8 cellular contexts compared by ENCODE assay signal in the genomic region with DNA sequence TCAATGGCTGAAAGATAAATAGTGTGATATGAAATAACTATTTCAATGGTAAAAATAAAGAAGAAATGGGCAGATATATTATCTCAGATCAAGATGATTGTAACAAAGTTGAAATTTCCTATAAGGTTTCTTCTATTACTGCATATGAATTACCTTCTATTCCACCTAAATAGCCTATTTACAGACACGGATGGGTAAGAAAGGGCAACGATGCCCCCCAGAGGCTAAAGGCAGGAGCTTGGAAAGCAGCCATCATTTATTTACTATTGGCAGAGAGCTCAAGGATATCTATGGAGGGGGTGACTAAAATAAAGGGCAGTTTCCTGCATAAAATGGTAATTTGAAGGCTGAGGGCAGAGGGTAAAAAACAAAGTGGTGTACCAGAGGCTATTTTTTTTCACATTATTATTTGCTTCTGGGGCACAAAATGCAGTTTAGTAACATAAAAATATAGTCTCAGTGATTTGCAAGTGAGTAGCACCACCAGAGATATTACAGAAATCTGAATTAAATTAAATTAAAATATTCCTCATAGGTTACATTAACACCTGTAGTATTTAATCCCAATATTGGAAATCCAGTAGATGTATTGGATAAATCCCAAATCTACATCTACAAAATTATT.
DNase-seq lines count a peak whose midpoint lies in the region; ATAC-seq and TF ChIP-seq lines count a peak whose summit lies in the region.

No MANE protein-coding gene starts in this region.

- intact Hi-C loops in adrenal gland (cut with DNase I) = loop anchor here in 1 of 2 donors (10.0 kb wide), 1 partner anchor 296 kb away; no protein-coding TSS in a partner anchor

- TF ChIP-seq CTCF in adrenal gland (IDR thresholded peaks at IDR 0.05) = peak; percentile 15 to 52 (median 44)

- H3K36me3 ChIP-seq in adrenal gland (replicated peaks in 1 of 2) = no peaks in the 10 kb centered on the region

- ATAC-seq in GM18858 (IDR thresholded peaks at IDR 0.05; ENCODE audit: unreplicated experiment) = no peak

- H3K4me3 ChIP-seq in adrenal gland = no peak overlapping the region

- H3K27ac ChIP-seq in adrenal gland = no peak overlapping the region

- H3K4me1 ChIP-seq in adrenal gland (replicated peaks in 1 of 2) = no peaks in the 10 kb centered on the region

- WGBS in adrenal gland, 4 donors = 0 to 2% (median 1%) methylated on average over 2 of the region's 2 CpGs

- TF ChIP-seq POLR2A in adrenal gland (IDR thresholded peaks at IDR 0.05) = no peak

- DNase-seq in GM03348 (ENCODE audit: low spot score) (peak; percentile 51), HPDE6-E6E7 (ENCODE audit: extremely low spot score) (peak; percentile 49), RKO (ENCODE audit: low spot score) (peak; percentile 71), adrenal gland (peak; percentile 34 to 64 (median 41)), inferior parietal cortex (ENCODE audit: extremely low spot score) (peak; percentile 17), 8988T (no peak)
- peak; percentile 2 to 12 (median 7) for DNase-seq in stimulated activated CD4-positive, alpha-beta T cell treated with anti-CD3 and anti-CD28 coated beads, TNF-alpha, amount 100 ng/mL, for 4 hours (ENCODE audit: low read depth in 3 of 3)

- no peaks in the 10 kb centered on the region for H3K9me3 ChIP-seq in adrenal gland (replicated peaks in 1 of 3)

- peaks cover 6% of the 10 kb centered on the region for H3K27me3 ChIP-seq in adrenal gland
